Comparison of ENCODE assay signal across 1 cellular context in genomic region chr2:46876741-46877384, GRCh38.
A peak's percentile ranks its signal among the peaks of the same experiment; 100 is the strongest.
TF ChIP-seq lines count a peak whose summit lies in the region.

No MANE protein-coding gene starts in this region.

TF ChIP-seq in HCT116, 20 proteins besides CTCF, POLR2A, EP300 and RAD21 (continued from another document):
- no peak for TF ChIP-seq REST (IDR thresholded peaks at IDR 0.05; ENCODE audit: low read depth)
- TF ChIP-seq SP1 (IDR thresholded peaks at IDR 0.05; ENCODE audit: low read depth): no peak
- TF ChIP-seq POLR2AphosphoS5 (IDR thresholded peaks at IDR 0.05; ENCODE audit: low read depth, low read length): 0 out of 2 replicates have a peak, but pooled peaks have one; percentile 30
- no peak for TF ChIP-seq ZBTB33 (IDR thresholded peaks at IDR 0.05; ENCODE audit: extremely low read depth, insufficient replicate concordance, low read length)
- no peak for TF ChIP-seq EZH2 (IDR thresholded peaks at IDR 0.05)
- TF ChIP-seq SRF (IDR thresholded peaks at IDR 0.05; ENCODE audit: low read depth): 0 out of 2 replicates have a peak, but pooled peaks have one; percentile 23
- no peak for TF ChIP-seq EGR1 (IDR thresholded peaks at IDR 0.05; ENCODE audit: low read depth)
- TF ChIP-seq EZH2phosphoT487 (IDR thresholded peaks at IDR 0.05; ENCODE audit: borderline replicate concordance): no peak
- TF ChIP-seq CEBPB (IDR thresholded peaks at IDR 0.05; ENCODE audit: low read depth): no peak
